8 cellular contexts compared by ENCODE assay signal in genomic region chr21:42463861-42464515, GRCh38. TPM values are rescaled to one million over a fixed set of nuclear protein-coding genes. Genes with fewer than 3 reads are reported as not detected.
DNase-seq lines count a peak whose midpoint lies in the region; ATAC-seq, FAIRE-seq and TF ChIP-seq lines count a peak whose summit lies in the region.

No MANE protein-coding gene starts in this region.

- peak overlapping the region; percentile 85 to 96 (median 88) for H3K27ac Mint-ChIP-seq in immature natural killer cell

- peaks cover 39 to 45% of the 10 kb centered on the region in 2 donors for H3K4me1 Mint-ChIP-seq in immature natural killer cell

- DNase-seq in GM12891 (ENCODE audit: insufficient read length, low spot score) (no peak), Peyer's patch (peak; percentile 61 to 87 (median 63)), immature natural killer cell (peak; percentile 83 to 88 (median 84)), T1000 (lab: John Stamatoyannopoulos, UW) (no peak)
- DNase-seq in activated T-helper 9 cell treated with anti-CD3 and anti-CD28 coated beads, Interleukin-2, amount 50 U/mL, for 16 hours (ENCODE audit: low read depth): peak; percentile 57
- DNase-seq in stimulated activated CD8-positive, alpha-beta memory T cell treated with anti-CD3 and anti-CD28 coated beads, Interleukin-4, amount 100 ng/mL, for 48 hours: peak; percentile 80

- no peaks in the 10 kb centered on the region for H3K9me3 ChIP-seq in Peyer's patch

- no peaks in the 10 kb centered on the region for H3K27me3 ChIP-seq in Peyer's patch

- H3K36me3 Mint-ChIP-seq in immature natural killer cell: no peaks in the 10 kb centered on the region

- peak; percentile 83 for FAIRE-seq in GM12891 (lab: Jason Lieb, UNC)

- H3K27me3 Mint-ChIP-seq in immature natural killer cell (ENCODE audit: low read depth in 3 of 3): peaks cover 15 to 16% (median 15%) of the 10 kb centered on the region in 3 donors

- H3K4me3 Mint-ChIP-seq in immature natural killer cell: peak overlapping the region; percentile 40 to 83 (median 68)

- H3K36me3 ChIP-seq in Peyer's patch: no peaks in the 10 kb centered on the region

- no peaks in the 10 kb centered on the region for H3K9me3 Mint-ChIP-seq in immature natural killer cell

- no peak for TF ChIP-seq CTCF in Peyer's patch (IDR thresholded peaks at IDR 0.05)

- H3K4me1 ChIP-seq in Peyer's patch: peaks cover 10 to 77% (median 26%) of the 10 kb centered on the region in 4 donors

- H3K4me3 ChIP-seq in Peyer's patch: no peak overlapping the region

- TF ChIP-seq POLR2A in GM12891 (IDR thresholded peaks at IDR 0.05; ENCODE audit: low read depth, low read length) (no peak), Peyer's patch (IDR thresholded peaks at IDR 0.05) (no peak)

- ATAC-seq in GM19452 (IDR thresholded peaks at IDR 0.05; ENCODE audit: unreplicated experiment) (no peak), GM19328 (IDR thresholded peaks at IDR 0.05; ENCODE audit: unreplicated experiment) (no peak)

- H3K27ac ChIP-seq in Peyer's patch: peak overlapping the region in 3 of 4 donors; percentile 45 to 94 (median 89)

TF ChIP-seq in GM12891, 5 proteins besides CTCF, POLR2A, EP300 and RAD21:
- no peak for TF ChIP-seq TAF1 (IDR thresholded peaks at IDR 0.05; ENCODE audit: low read depth, low read length)
- peak; percentile 34 for TF ChIP-seq SPI1 (IDR thresholded peaks at IDR 0.05; ENCODE audit: low read depth, low read length)

RNA-seq across cellular contexts. Expression of gene RSPH1, which starts 32.0 kb away (rescaled TPM):
- 2.6 TPM for polyA plus RNA-seq in GM12891 (2012; ENCODE audit: low read depth, missing spikeins)
- total RNA-seq in Peyer's patch: 10 to 100 TPM in 1 of 4 donors, 1 to 10 TPM in 3; 2.5 to 11.0 (median 6.7) TPM
- polyA plus RNA-seq in immature natural killer cell: under 1 TPM in 1 of 3 donors, not detected in 2; 0.37 TPM

RNA-seq across cellular contexts. Expression of gene SLC37A1, which starts 49.7 kb away (rescaled TPM):
- 14.0 TPM for polyA plus RNA-seq in GM12891 (2012; ENCODE audit: low read depth, missing spikeins)
- 100 to 1,000 TPM in 3 of 4 donors, 10 to 100 TPM in 1; 66.0 to 249 (median 195) TPM for total RNA-seq in Peyer's patch
- 1 to 10 TPM in 2 of 3 donors, under 1 TPM in 1; 0.09 to 6.3 (median 3.0) TPM for polyA plus RNA-seq in immature natural killer cell

Comparison
In these comparisons a context has a peak if more than half of its experiments do, and no peak if none do; other contexts are left out.
1. DNase-seq: peak in Peyer's patch (3 of 3), activated T-helper 9 cell treated with anti-CD3 and anti-CD28 coated beads, Interleukin-2, amount 50 U/mL, for 16 hours (single experiment), immature natural killer cell (3 of 3) and stimulated activated CD8-positive, alpha-beta memory T cell treated with anti-CD3 and anti-CD28 coated beads, Interleukin-4, amount 100 ng/mL, for 48 hours (single experiment); none in GM12891 (single experiment) and T1000 (single experiment).